Comparison of ENCODE assay signal across 21 cellular contexts in the genomic region with DNA sequence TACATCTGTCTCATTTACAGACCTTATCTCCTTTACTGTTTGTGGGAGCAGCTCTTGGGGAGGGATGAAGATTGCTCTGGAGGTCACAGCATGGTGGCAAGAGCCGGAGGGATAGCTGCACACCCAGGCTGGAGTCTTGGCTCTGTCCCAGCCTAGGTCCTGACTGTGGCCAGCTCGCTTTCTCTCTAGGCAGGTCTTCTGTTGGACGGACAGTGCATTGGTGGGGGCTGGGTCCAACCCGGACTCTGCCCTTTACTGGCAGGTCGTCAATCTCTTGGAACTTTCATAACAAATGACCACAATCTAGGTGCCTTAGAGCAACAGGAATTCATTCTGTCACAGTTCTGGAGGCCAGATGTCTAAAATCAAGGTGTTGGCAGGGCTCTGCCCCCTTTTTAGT.
"Had no signal": no experiment of that assay in that cellular context is flagged by ENCODE, and none has a peak within 500 bp of the region (broad histone marks: within the 10 kb centered on the region; RNA-seq: fewer than 3 reads in every experiment).

No MANE protein-coding gene starts in this region.

- H3K4me1 ChIP-seq: SJSA1 had no signal

- FAIRE-seq: K562, RCC 7860 had no signal

- H3K4me3 Mint-ChIP-seq: IgD-negative memory B cell had no signal

- DNase-seq: Kasumi-1, MM.1S, NCI-H1092 treated with DMSO at 0.1 percent for 48 hours, NCI-H1436, NCI-H187, NCI-H2029 treated with DMSO at 0.1 percent for 48 hours, NCI-H2171 treated with DMSO at 0.1 percent for 48 hours, NCI-H345, NCI-H446 treated with DMSO at 0.1 percent for 48 hours, NCI-H510A treated with DMSO at 0.1 percent for 48 hours, NCI-H526, NCI-H748 treated with DMSO at 0.1 percent for 48 hours, Right ventricle myocardium superior, RPMI8226, SIG-M5 had no signal

- H3K27ac Mint-ChIP-seq: IgD-negative memory B cell had no signal

- H3K36me3 Mint-ChIP-seq: IgD-negative memory B cell had no signal

- H3K36me3 ChIP-seq: SJSA1 had no signal

- H3K27me3 ChIP-seq: SJSA1 had no signal

- H3K4me3 ChIP-seq: K562, SJSA1, SK-N-MC had no signal

- ATAC-seq: K562 had no signal

- H3K27ac ChIP-seq: KMS-11, SJSA1, SK-N-MC had no signal
